8 cellular contexts compared by ENCODE assay signal in the genomic region with DNA sequence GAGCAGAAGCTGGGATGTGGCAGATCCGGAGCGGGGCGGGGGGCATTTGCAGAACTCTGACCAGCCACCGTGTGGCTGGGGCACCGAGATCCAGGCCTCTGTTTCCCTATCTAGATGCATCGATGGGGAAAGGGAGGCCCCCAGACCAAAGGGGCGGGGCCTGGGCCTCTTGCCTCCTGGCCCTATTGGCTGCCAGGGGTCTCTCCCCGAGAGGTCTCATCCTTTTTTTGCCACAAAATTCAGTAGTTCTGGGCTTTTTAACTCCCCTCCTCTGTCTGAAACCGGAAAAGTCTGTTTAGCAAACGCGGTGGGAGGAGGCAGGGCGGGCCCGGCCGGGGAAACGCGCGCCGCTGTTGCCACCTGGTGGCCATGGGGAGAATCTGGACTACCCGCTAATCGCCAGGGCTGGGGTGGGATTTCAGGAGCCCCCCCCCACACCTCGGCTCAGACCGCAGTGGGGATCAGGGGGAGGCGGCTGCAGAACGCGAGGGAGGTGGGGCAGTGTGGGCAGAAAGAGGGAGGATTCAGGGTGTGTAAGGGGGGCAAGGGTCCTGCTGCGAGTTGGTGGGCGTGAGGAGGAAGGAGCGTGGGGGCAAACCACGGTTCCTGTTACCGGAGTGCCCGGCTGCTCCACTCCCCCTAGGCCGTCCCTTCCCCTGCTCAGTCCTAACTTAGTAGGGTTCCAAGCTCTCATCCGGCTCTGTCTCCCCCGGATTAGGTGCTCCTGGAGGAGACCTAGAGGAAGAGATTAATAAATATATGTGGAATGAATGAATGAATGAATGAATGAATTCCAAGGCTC. TPM values are rescaled to one million over a fixed set of nuclear protein-coding genes. Genes with fewer than 3 reads are reported as not detected.
A peak's percentile ranks its signal among the peaks of the same experiment; 100 is the strongest.
DNase-seq lines count a peak whose midpoint lies in the region; TF ChIP-seq lines count a peak whose summit lies in the region.

No MANE protein-coding gene starts in this region.

- in situ Hi-C loops in GM13977 (cut with MboI; ENCODE audit: low pct_unique_long_range_greater_than_20kb, low sequenced_read_pairs, unreplicated experiment), result loop anchor here (5.0 to 25.0 kb wide), 2 partner anchors 51 to 121 kb away; partner anchors contain the start of genes ARRDC2 and CCDC124
- in situ Hi-C loops in astrocyte of the cerebellum (cut with HindIII; ENCODE audit: low sequenced_read_pairs), result no loop called here

- no peaks in the 10 kb centered on the region for H3K27me3 ChIP-seq in uterus

- H3K9me3 ChIP-seq in uterus, result no peaks in the 10 kb centered on the region

- no peaks in the 10 kb centered on the region for H3K36me3 ChIP-seq in uterus

- TF ChIP-seq POLR2A in uterus (IDR thresholded peaks at IDR 0.05), result no peak

- no peaks in the 10 kb centered on the region for H3K4me1 ChIP-seq in uterus

- peak; percentile 89 for DNase-seq in GM13977 (ENCODE audit: low spot score)
- peak; percentile 71 for DNase-seq in NCI-H1436 (lab: John Stamatoyannopoulos, UW)
- peak; percentile 54 for DNase-seq in T1000 (lab: John Stamatoyannopoulos, UW)
- DNase-seq in astrocyte of the cerebellum (ENCODE audit: low read depth), result peak; percentile 36
- DNase-seq in hypothalamus (lab: John Stamatoyannopoulos, UW), result peak; percentile 31 to 90 (median 66)
- peak; percentile 87 for DNase-seq in retina
- peak; percentile 53 to 74 for DNase-seq in uterus

- H3K4me3 ChIP-seq in astrocyte of the cerebellum (ENCODE audit: low read depth, low read length) (peak overlapping the region; percentile 12), uterus (no peak overlapping the region)

- H3K27ac ChIP-seq in 22Rv1 (peak overlapping the region; percentile 54), uterus (peak overlapping the region; percentile 68 to 83)

- TF ChIP-seq CTCF in 22Rv1 (IDR thresholded peaks at IDR 0.05) (peak; percentile 94), GM13977 (IDR thresholded peaks at IDR 0.05; ENCODE audit: extremely low read depth, insufficient read depth, missing control alignments) (peak; percentile 86), astrocyte of the cerebellum (IDR thresholded peaks at IDR 0.05; ENCODE audit: low read depth, low read length, missing control alignments) (peak; percentile 77), uterus (IDR thresholded peaks at IDR 0.05) (peak; percentile 93 to 96 (median 96))

- intact Hi-C loops in uterus (cut with DNase I; ENCODE audit: low total_unique reads), result loop anchor here (5.0 kb wide), 1 partner anchor 51 kb away; the partner anchor contains the start of gene ARRDC2

RNA-seq across cellular contexts. Expression of gene IL12RB1, which starts 28.3 kb away (rescaled TPM):
- total RNA-seq in uterus, result 1 to 10 TPM in 1 of 4 donors, under 1 TPM in 2, not detected in 1; 0.41 to 6.5 (median 0.61) TPM

RNA-seq across cellular contexts. Expression of gene MAST3, which starts 39.2 kb away (rescaled TPM):
- 10 to 100 TPM in 1 of 4 donors, 1 to 10 TPM in 2, under 1 TPM in 1; 0.59 to 22.5 (median 3.8) TPM for total RNA-seq in uterus

RNA-seq across cellular contexts. Expression of gene ARRDC2, which starts 50.4 kb away (rescaled TPM):
- total RNA-seq in uterus, result 10 to 100 TPM; 18.7 to 77.9 (median 43.1) TPM

Comparison
In these comparisons a context has a peak if more than half of its experiments do, and no peak if none do; other contexts are left out.
1. DNase-seq: peak in every context shown above with its lines; median percentile 89 in GM13977; 87 in retina; 71 in NCI-H1436; 66 in hypothalamus; 64 in uterus; 54 in T1000; 36 in astrocyte of the cerebellum.